In the genomic region with DNA sequence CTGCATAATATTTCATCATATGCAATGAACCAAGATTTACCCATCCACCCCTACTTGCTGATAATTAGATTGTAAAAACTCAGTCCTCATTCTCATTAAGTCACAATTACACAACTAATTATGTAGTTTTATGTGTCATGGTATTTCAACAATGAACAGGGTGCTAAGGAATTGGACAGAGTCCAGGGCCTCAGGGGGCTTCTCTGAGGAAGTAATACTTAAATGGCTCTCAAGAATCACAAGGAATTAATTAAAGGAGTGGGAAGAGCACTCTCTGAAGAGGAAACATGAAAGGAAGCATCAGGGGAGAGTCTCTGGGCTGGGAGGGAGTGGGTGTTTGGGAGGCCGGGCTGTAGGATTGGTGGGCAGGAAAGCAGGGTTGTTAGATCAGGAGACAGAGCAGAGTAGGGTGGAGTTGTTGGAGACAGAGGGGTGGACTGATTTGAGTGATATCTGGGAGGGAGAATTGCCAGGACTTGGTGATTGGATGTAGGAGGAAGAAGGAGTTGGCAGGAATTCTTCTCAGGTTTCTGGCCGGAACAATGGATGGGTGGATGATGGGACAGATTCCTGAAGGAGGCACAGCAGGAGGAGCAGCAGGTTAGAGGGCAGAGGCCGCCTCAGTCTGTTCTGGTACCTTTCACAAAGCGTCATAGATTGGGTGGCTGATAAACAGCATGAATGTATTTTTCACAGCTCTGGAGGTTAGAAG, we compare ENCODE assay signal across 27 cellular contexts. TPM values are rescaled to one million over a fixed set of nuclear protein-coding genes. Genes with fewer than 3 reads are reported as not detected.
"Had no signal": no experiment of that assay in that cellular context is flagged by ENCODE, and none has a peak within 500 bp of the region (broad histone marks: within the 10 kb centered on the region; RNA-seq: fewer than 3 reads in every experiment).

No MANE protein-coding gene starts in this region.

- H3K36me3 Mint-ChIP-seq: activated CD8-positive, alpha-beta memory T cell treated with anti-CD3 and anti-CD28 coated beads, Interleukin-2, amount 10 ng/mL, durations not matched to agents 7 days and 5 days; activated naive CD4-positive, alpha-beta T cell treated with anti-CD3 and anti-CD28 coated beads, Interleukin-2, amount 10 ng/mL, durations not matched to agents 7 days and 5 days; stimulated activated naive B cell treated with anti-CD40 and anti-IgM and Interleukin-4, amounts not matched to agents 10 μg/mL and 1 μg/mL and 100 μg/mL, for 72 hours had no signal

- H3K27ac ChIP-seq: foreskin keratinocyte, sigmoid colon, transverse colon had no signal

- H3K4me1 Mint-ChIP-seq: activated CD4-positive, alpha-beta T cell treated with anti-CD3 and anti-CD28 coated beads, Interleukin-2, amount 10 ng/mL, durations not matched to agents 7 days and 5 days; activated CD8-positive, alpha-beta memory T cell treated with anti-CD3 and anti-CD28 coated beads, Interleukin-2, amount 10 ng/mL, durations not matched to agents 7 days and 5 days; activated naive CD4-positive, alpha-beta T cell treated with anti-CD3 and anti-CD28 coated beads, Interleukin-2, amount 10 ng/mL, durations not matched to agents 7 days and 5 days; memory B cell; stimulated activated naive B cell treated with anti-CD40 and anti-IgM and Interleukin-4, amounts not matched to agents 10 μg/mL and 1 μg/mL and 100 μg/mL, for 72 hours had no signal

- H3K4me3 Mint-ChIP-seq: activated CD4-positive, alpha-beta T cell treated with anti-CD3 and anti-CD28 coated beads, Interleukin-2, amount 10 ng/mL, durations not matched to agents 7 days and 5 days; activated CD8-positive, alpha-beta memory T cell treated with anti-CD3 and anti-CD28 coated beads, Interleukin-2, amount 10 ng/mL, durations not matched to agents 7 days and 5 days; activated CD8-positive, alpha-beta T cell treated with anti-CD3 and anti-CD28 coated beads for 36 hours; activated naive CD4-positive, alpha-beta T cell treated with anti-CD3 and anti-CD28 coated beads, Interleukin-2, amount 10 ng/mL, durations not matched to agents 7 days and 5 days; memory B cell; stimulated activated naive B cell treated with anti-CD40 and anti-IgM and Interleukin-4, amounts not matched to agents 10 μg/mL and 1 μg/mL and 100 μg/mL, for 72 hours; T-helper 2 cell treated with Interferon-gamma antibody and Interleukin-4, amounts not matched to agents 5 μg/mL and 100 μg/mL, for 36 hours had no signal

- H3K27ac Mint-ChIP-seq: activated CD4-positive, alpha-beta T cell treated with anti-CD3 and anti-CD28 coated beads, Interleukin-2, amount 10 ng/mL, durations not matched to agents 7 days and 5 days; activated CD8-positive, alpha-beta memory T cell treated with anti-CD3 and anti-CD28 coated beads, Interleukin-2, amount 10 ng/mL, durations not matched to agents 7 days and 5 days; activated CD8-positive, alpha-beta T cell treated with anti-CD3 and anti-CD28 coated beads for 36 hours; activated naive CD4-positive, alpha-beta T cell treated with anti-CD3 and anti-CD28 coated beads, Interleukin-2, amount 10 ng/mL, durations not matched to agents 7 days and 5 days; memory B cell; stimulated activated naive B cell treated with anti-CD40 and anti-IgM and Interleukin-4, amounts not matched to agents 10 μg/mL and 1 μg/mL and 100 μg/mL, for 72 hours; T-helper 2 cell treated with Interferon-gamma antibody and Interleukin-4, amounts not matched to agents 5 μg/mL and 100 μg/mL, for 36 hours had no signal

- H3K4me1 ChIP-seq: foreskin keratinocyte, sigmoid colon, transverse colon had no signal

- H3K9me3 ChIP-seq: mucosa of descending colon, sigmoid colon, transverse colon had no signal

- H3K27me3 ChIP-seq: foreskin keratinocyte, sigmoid colon had no signal

- DNase-seq: activated CD4-positive, alpha-beta T cell treated with anti-CD3 and anti-CD28 coated beads, Interleukin-2, amount 10 ng/mL, durations not matched to agents 7 days and 5 days; activated CD4-positive, CD25-positive, alpha-beta regulatory T cell treated with anti-CD3 and anti-CD28 coated beads, Interleukin-2, amount 50 U/mL, for 72 hours; activated CD8-positive, alpha-beta memory T cell treated with anti-CD3 and anti-CD28 coated beads, Interleukin-2, amount 10 ng/mL, durations not matched to agents 7 days and 5 days; activated CD8-positive, alpha-beta T cell treated with anti-CD3 and anti-CD28 coated beads for 36 hours; activated effector memory CD4-positive, alpha-beta T cell treated with anti-CD3 and anti-CD28 coated beads, Interleukin-2, amount 50 U/mL, for 16 hours; activated naive CD4-positive, alpha-beta T cell treated with anti-CD3 and anti-CD28 coated beads, Interleukin-2, amount 10 ng/mL, durations not matched to agents 7 days and 5 days; activated T-cell treated with anti-CD3 and anti-CD28 coated beads for 4 hours; amygdala; cortex of kidney; foreskin keratinocyte; islet precursor cell; left cardiac atrium; mucosa of descending colon; retina; sigmoid colon; stimulated activated CD4-positive, alpha-beta T cell treated with anti-CD3 and anti-CD28 coated beads, Interleukin-15, amount 100 ng/mL, for 24 hours; stimulated activated CD4-positive, alpha-beta T cell treated with anti-CD3 and anti-CD28 coated beads, Interleukin-2, amount 100 ng/mL, for 48 hours; stimulated activated CD8-positive, alpha-beta memory T cell treated with anti-CD3 and anti-CD28 coated beads, Interleukin-4, amount 100 ng/mL, for 48 hours; stimulated activated naive B cell treated with anti-CD40 and anti-IgM and Interleukin-4, amounts not matched to agents 10 μg/mL and 1 μg/mL and 100 μg/mL, for 72 hours; transverse colon had no signal

- H3K36me3 ChIP-seq: sigmoid colon, transverse colon had no signal

- H3K9me3 Mint-ChIP-seq: activated CD4-positive, alpha-beta T cell treated with anti-CD3 and anti-CD28 coated beads, Interleukin-2, amount 10 ng/mL, durations not matched to agents 7 days and 5 days; activated naive CD4-positive, alpha-beta T cell treated with anti-CD3 and anti-CD28 coated beads, Interleukin-2, amount 10 ng/mL, durations not matched to agents 7 days and 5 days; T-helper 2 cell treated with Interferon-gamma antibody and Interleukin-4, amounts not matched to agents 5 μg/mL and 100 μg/mL, for 36 hours had no signal

- ATAC-seq: activated CD8-positive, alpha-beta memory T cell treated with anti-CD3 and anti-CD28 coated beads, Interleukin-2, amount 10 ng/mL, durations not matched to agents 7 days and 5 days; activated CD8-positive, alpha-beta T cell treated with anti-CD3 and anti-CD28 coated beads for 36 hours; foreskin keratinocyte; left cardiac atrium; mucosa of descending colon; stimulated activated naive B cell treated with anti-CD40 and anti-IgM and Interleukin-4, amounts not matched to agents 10 μg/mL and 1 μg/mL and 100 μg/mL, for 72 hours had no signal

- H3K4me3 ChIP-seq: mucosa of descending colon, sigmoid colon, smooth muscle cell, transverse colon had no signal

- H3K4me2 ChIP-seq: smooth muscle cell had no signal

RNA-seq across cellular contexts. Expression of gene NSG2, which starts 23.0 kb away (rescaled TPM):
- total RNA-seq: activated CD4-positive, alpha-beta T cell treated with anti-CD3 and anti-CD28 coated beads, Interleukin-2, amount 10 ng/mL, durations not matched to agents 7 days and 5 days; activated CD8-positive, alpha-beta memory T cell treated with anti-CD3 and anti-CD28 coated beads, Interleukin-2, amount 10 ng/mL, durations not matched to agents 7 days and 5 days; activated CD8-positive, alpha-beta T cell treated with anti-CD3 and anti-CD28 coated beads for 36 hours; foreskin keratinocyte; glomerular endothelial cell; lower leg skin; osteoblast had no signal
- polyA plus RNA-seq: foreskin keratinocyte, smooth muscle cell had no signal

RNA-seq across cellular contexts. Expression of gene C5orf47, which starts 33.6 kb away (rescaled TPM):
- total RNA-seq: activated CD4-positive, alpha-beta T cell treated with anti-CD3 and anti-CD28 coated beads, Interleukin-2, amount 10 ng/mL, durations not matched to agents 7 days and 5 days; activated CD8-positive, alpha-beta T cell treated with anti-CD3 and anti-CD28 coated beads for 36 hours; foreskin keratinocyte; glomerular endothelial cell; lower leg skin; mucosa of descending colon; osteoblast; sigmoid colon; smooth muscle cell; transverse colon had no signal
- polyA plus RNA-seq: esophagus, foreskin keratinocyte, sigmoid colon, smooth muscle cell had no signal
